Comparison of ENCODE assay signal across 10 cellular contexts in the genomic region with DNA sequence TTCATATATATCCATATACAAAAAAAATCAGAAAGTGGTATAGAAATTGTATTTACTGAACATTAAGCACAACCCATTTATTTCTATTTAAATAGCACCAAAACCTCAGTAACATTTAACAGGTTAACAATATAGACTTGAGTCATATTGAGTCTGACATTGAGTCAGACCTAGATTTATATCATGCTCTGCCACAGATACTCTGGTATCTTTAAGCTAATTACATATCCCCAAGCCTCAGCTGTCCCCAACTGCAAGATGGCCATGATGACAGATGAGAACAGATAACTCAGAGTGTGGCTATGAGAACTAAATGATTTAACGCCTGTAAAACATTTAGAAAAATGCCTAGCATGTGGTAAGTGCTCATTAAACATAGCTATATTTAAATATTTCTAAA. TPM values are rescaled to one million over a fixed set of nuclear protein-coding genes. Genes with fewer than 3 reads are reported as not detected.
DNase-seq lines count a peak whose midpoint lies in the region; ATAC-seq and TF ChIP-seq lines count a peak whose summit lies in the region.
"Had no signal": no experiment of that assay in that cellular context is flagged by ENCODE, and none has a peak within 500 bp of the region (broad histone marks: within the 10 kb centered on the region; RNA-seq: fewer than 3 reads in every experiment).

No MANE protein-coding gene starts in this region.

- H3K27me3 Mint-ChIP-seq in activated CD4-positive, alpha-beta T cell treated with anti-CD3 and anti-CD28 coated beads, Interleukin-2, amount 10 ng/mL, durations not matched to agents 7 days and 5 days, result no peaks in the 10 kb centered on the region
- no peaks in the 10 kb centered on the region for H3K27me3 Mint-ChIP-seq in natural killer cell treated with Interleukin-12 subunit alpha and Interleukin-12 subunit beta and Interleukin-15 and Interleukin-18, amount 100 ng/mL, for 72 hours
- H3K27me3 Mint-ChIP-seq in mesothelial cell of epicardium (ENCODE audit: low read depth), result no peaks in the 10 kb centered on the region
- H3K27me3 Mint-ChIP-seq: dendritic cell treated with granulocyte-macrophage colony-stimulating factor and Interleukin-4, amounts not matched to agents 40 ng/mL and 50 ng/mL, for 4 days; IgD-negative memory B cell had no signal

- peaks cover 2% of the 10 kb centered on the region for H3K36me3 Mint-ChIP-seq in activated CD4-positive, alpha-beta T cell treated with anti-CD3 and anti-CD28 coated beads, Interleukin-2, amount 10 ng/mL, durations not matched to agents 7 days and 5 days (ENCODE audit: low read depth)
- peaks cover 30% of the 10 kb centered on the region for H3K36me3 Mint-ChIP-seq in natural killer cell treated with Interleukin-12 subunit alpha and Interleukin-12 subunit beta and Interleukin-15 and Interleukin-18, amount 100 ng/mL, for 72 hours
- no peaks in the 10 kb centered on the region for H3K36me3 Mint-ChIP-seq in mesothelial cell of epicardium

- H3K4me3 Mint-ChIP-seq in activated CD4-positive, alpha-beta T cell treated with anti-CD3 and anti-CD28 coated beads, Interleukin-2, amount 10 ng/mL, durations not matched to agents 7 days and 5 days, result no peak overlapping the region
- H3K4me3 Mint-ChIP-seq in natural killer cell treated with Interleukin-12 subunit alpha and Interleukin-12 subunit beta and Interleukin-15 and Interleukin-18, amount 100 ng/mL, for 72 hours, result no peak overlapping the region
- no peak overlapping the region for H3K4me3 Mint-ChIP-seq in mesothelial cell of epicardium
- H3K4me3 Mint-ChIP-seq: dendritic cell treated with granulocyte-macrophage colony-stimulating factor and Interleukin-4, amounts not matched to agents 40 ng/mL and 50 ng/mL, for 4 days had no signal

- POLR2A ChIA-PET in activated CD4-positive, alpha-beta T cell treated with anti-CD3 and anti-CD28 coated beads, Interleukin-2, amount 10 ng/mL, durations not matched to agents 7 days and 5 days (lab: Charles Lee), result no interaction called here

- ATAC-seq in GM21526 (IDR thresholded peaks at IDR 0.05; ENCODE audit: low FRiP score, unreplicated experiment), result peak; percentile 57
- ATAC-seq in HG03378 (IDR thresholded peaks at IDR 0.05; ENCODE audit: unreplicated experiment), result peak; percentile 66
- ATAC-seq in natural killer cell treated with Interleukin-12 subunit alpha and Interleukin-12 subunit beta and Interleukin-15 and Interleukin-18, amount 100 ng/mL, for 72 hours, result peak; percentile 75 to 80

- TF ChIP-seq CTCF in mesothelial cell of epicardium (IDR thresholded peaks at IDR 0.05; ENCODE audit: unreplicated experiment), result no peak

- CTCF ChIA-PET in activated CD4-positive, alpha-beta T cell treated with anti-CD3 and anti-CD28 coated beads, Interleukin-2, amount 10 ng/mL, durations not matched to agents 7 days and 5 days (lab: Charles Lee), result interaction anchor here (0.6 to 2.3 kb wide), 9 partner anchors 9 to 80 kb away, joined by 3 to 17 read pairs (median 5); no protein-coding TSS in a partner anchor

- H3K9me3 Mint-ChIP-seq in activated CD4-positive, alpha-beta T cell treated with anti-CD3 and anti-CD28 coated beads, Interleukin-2, amount 10 ng/mL, durations not matched to agents 7 days and 5 days, result peaks cover 4% of the 10 kb centered on the region
- peaks cover 6% of the 10 kb centered on the region for H3K9me3 Mint-ChIP-seq in natural killer cell treated with Interleukin-12 subunit alpha and Interleukin-12 subunit beta and Interleukin-15 and Interleukin-18, amount 100 ng/mL, for 72 hours
- no peaks in the 10 kb centered on the region for H3K9me3 Mint-ChIP-seq in mesothelial cell of epicardium
- H3K9me3 Mint-ChIP-seq: dendritic cell treated with granulocyte-macrophage colony-stimulating factor and Interleukin-4, amounts not matched to agents 40 ng/mL and 50 ng/mL, for 4 days had no signal

- H3K27ac Mint-ChIP-seq in activated CD4-positive, alpha-beta T cell treated with anti-CD3 and anti-CD28 coated beads, Interleukin-2, amount 10 ng/mL, durations not matched to agents 7 days and 5 days, result peak overlapping the region; percentile 81
- no peak overlapping the region for H3K27ac Mint-ChIP-seq in natural killer cell treated with Interleukin-12 subunit alpha and Interleukin-12 subunit beta and Interleukin-15 and Interleukin-18, amount 100 ng/mL, for 72 hours
- H3K27ac Mint-ChIP-seq in mesothelial cell of epicardium, result no peak overlapping the region
- H3K27ac Mint-ChIP-seq: dendritic cell treated with granulocyte-macrophage colony-stimulating factor and Interleukin-4, amounts not matched to agents 40 ng/mL and 50 ng/mL, for 4 days had no signal

- DNase-seq in activated CD4-positive, alpha-beta T cell treated with anti-CD3 and anti-CD28 coated beads, Interleukin-2, amount 10 ng/mL, durations not matched to agents 7 days and 5 days, result no peak
- no peak for DNase-seq in activated CD4-positive, alpha-beta T cell treated with anti-CD3 and anti-CD28 coated beads, Interleukin-2, amount 50 U/mL, for 1 hour
- no peak for DNase-seq in natural killer cell treated with Interleukin-12 subunit alpha and Interleukin-12 subunit beta and Interleukin-15 and Interleukin-18, amount 100 ng/mL, for 72 hours (ENCODE audit: low spot score)
- DNase-seq in DMS153 (lab: John Stamatoyannopoulos, UW), result no peak
- DNase-seq in mesothelial cell of epicardium (ENCODE audit: low spot score in 2 of 2, unreplicated experiment in 2 of 2), result no peak
- DNase-seq in activated CD4-positive, CD25-positive, alpha-beta regulatory T cell (lab: John Stamatoyannopoulos, UW), result no peak

- H3K4me1 Mint-ChIP-seq in activated CD4-positive, alpha-beta T cell treated with anti-CD3 and anti-CD28 coated beads, Interleukin-2, amount 10 ng/mL, durations not matched to agents 7 days and 5 days, result peaks cover 24% of the 10 kb centered on the region
- peaks cover 45 to 48% of the 10 kb centered on the region in 2 donors for H3K4me1 Mint-ChIP-seq in natural killer cell treated with Interleukin-12 subunit alpha and Interleukin-12 subunit beta and Interleukin-15 and Interleukin-18, amount 100 ng/mL, for 72 hours (ENCODE audit: low read depth in 2 of 2)
- peaks cover 5% of the 10 kb centered on the region for H3K4me1 Mint-ChIP-seq in mesothelial cell of epicardium

RNA-seq across cellular contexts. Expression of a gene that starts 40.3 kb away (rescaled TPM):
- total RNA-seq in activated CD4-positive, alpha-beta T cell treated with anti-CD3 and anti-CD28 coated beads, Interleukin-2, amount 10 ng/mL, durations not matched to agents 7 days and 5 days, result 1 to 10 TPM; 2.8 to 3.4 TPM
- over 10,000 TPM; 20,993 to 58,992 TPM for total RNA-seq in natural killer cell treated with Interleukin-12 subunit alpha and Interleukin-12 subunit beta and Interleukin-15 and Interleukin-18, amount 100 ng/mL, for 72 hours
- total RNA-seq in mesothelial cell of epicardium, result not detected in 3 replicates

Comparison
In these comparisons a context has a peak if more than half of its experiments do, and no peak if none do; other contexts are left out.
1. RNA of a gene that starts 40.3 kb away (total RNA-seq): 20,993 to 58,992 TPM in natural killer cell treated with Interleukin-12 subunit alpha and Interleukin-12 subunit beta and Interleukin-15 and Interleukin-18, amount 100 ng/mL, for 72 hours; 2.8 to 3.4 TPM in activated CD4-positive, alpha-beta T cell treated with anti-CD3 and anti-CD28 coated beads, Interleukin-2, amount 10 ng/mL, durations not matched to agents 7 days and 5 days and not detected in mesothelial cell of epicardium; every median in the first group is over 1,000 times any median in the second.
2. Peak in every context shown above with its lines, with median percentiles within 50 percentile points of each other: ATAC-seq.